In genomic region chr7:128351296-128352123, GRCh38 we compare ENCODE assay signal across 11 cellular contexts. TPM values are rescaled to one million over a fixed set of nuclear protein-coding genes. Genes with fewer than 3 reads are reported as not detected.
DNase-seq lines count a peak whose midpoint lies in the region; ATAC-seq and TF ChIP-seq lines count a peak whose summit lies in the region.
"Had no signal": no experiment of that assay in that cellular context is flagged by ENCODE, and none has a peak within 500 bp of the region (broad histone marks: within the 10 kb centered on the region; RNA-seq: fewer than 3 reads in every experiment).

No MANE protein-coding gene starts in this region.

- H3K9me3 ChIP-seq in BE2C, result no peaks in the 10 kb centered on the region

- H3K27ac Mint-ChIP-seq in natural killer cell treated with Interleukin-12 subunit alpha and Interleukin-12 subunit beta and Interleukin-15 and Interleukin-18, amount 100 ng/mL, for 72 hours, result no peak overlapping the region
- H3K27ac Mint-ChIP-seq: activated naive CD8-positive, alpha-beta T cell had no signal

- H3K36me3 Mint-ChIP-seq in natural killer cell treated with Interleukin-12 subunit alpha and Interleukin-12 subunit beta and Interleukin-15 and Interleukin-18, amount 100 ng/mL, for 72 hours, result no peaks in the 10 kb centered on the region
- H3K36me3 Mint-ChIP-seq: activated naive CD8-positive, alpha-beta T cell had no signal

- peak; percentile 34 to 49 for ATAC-seq in natural killer cell treated with Interleukin-12 subunit alpha and Interleukin-12 subunit beta and Interleukin-15 and Interleukin-18, amount 100 ng/mL, for 72 hours
- ATAC-seq in HG03457 (IDR thresholded peaks at IDR 0.05; ENCODE audit: unreplicated experiment), result no peak

- H3K27me3 Mint-ChIP-seq in natural killer cell treated with Interleukin-12 subunit alpha and Interleukin-12 subunit beta and Interleukin-15 and Interleukin-18, amount 100 ng/mL, for 72 hours, result peaks cover 29 to 31% of the 10 kb centered on the region in 2 donors

- H3K27me3 ChIP-seq in BE2C, result no peaks in the 10 kb centered on the region
- H3K27me3 ChIP-seq in H7 (ENCODE audit: control insufficient read depth, insufficient read depth, low read length), result peaks cover 68% of the 10 kb centered on the region

- no peak overlapping the region for H3K4me3 Mint-ChIP-seq in natural killer cell treated with Interleukin-12 subunit alpha and Interleukin-12 subunit beta and Interleukin-15 and Interleukin-18, amount 100 ng/mL, for 72 hours
- H3K4me3 Mint-ChIP-seq: activated naive CD8-positive, alpha-beta T cell had no signal

- H3K4me3 ChIP-seq in BE2C (ENCODE audit: low read depth, low read length) (no peak overlapping the region), H7 (ENCODE audit: insufficient read depth, low read depth, low read length) (peak overlapping the region; percentile 12)

- peaks cover 69% of the 10 kb centered on the region for H3K4me1 ChIP-seq in BE2C

- H3K36me3 ChIP-seq in BE2C (peaks cover 51% of the 10 kb centered on the region), H7 (replicated peaks; ENCODE audit: control insufficient read depth, insufficient read depth, low read length) (no peaks in the 10 kb centered on the region)

- DNase-seq in BE2C (peak; percentile 64), H7 (peak; percentile 69), ecto neural progenitor cell (ENCODE audit: low spot score) (peak; percentile 52), SK-N-DZ (ENCODE audit: low spot score) (no peak), NCI-H2029 (lab: John Stamatoyannopoulos, UW) (no peak), mesenteric fat pad (ENCODE audit: low spot score) (no peak)
- DNase-seq in natural killer cell treated with Interleukin-12 subunit alpha and Interleukin-12 subunit beta and Interleukin-15 and Interleukin-18, amount 100 ng/mL, for 72 hours (ENCODE audit: low spot score), result no peak
- DNase-seq: DMS79, NCI-H446 had no signal

- TF ChIP-seq CTCF in BE2C (IDR thresholded peaks at IDR 0.05; ENCODE audit: low read depth, low read length), result no peak

- H3K9me3 Mint-ChIP-seq in natural killer cell treated with Interleukin-12 subunit alpha and Interleukin-12 subunit beta and Interleukin-15 and Interleukin-18, amount 100 ng/mL, for 72 hours, result no peaks in the 10 kb centered on the region

- peaks cover 6 to 9% of the 10 kb centered on the region in 2 donors for H3K4me1 Mint-ChIP-seq in natural killer cell treated with Interleukin-12 subunit alpha and Interleukin-12 subunit beta and Interleukin-15 and Interleukin-18, amount 100 ng/mL, for 72 hours (ENCODE audit: low read depth in 2 of 2)

RNA-seq across cellular contexts. Expression of gene RBM28, which starts 7.8 kb away (rescaled TPM):
- 43.9 TPM for polyA plus RNA-seq in BE2C (2012; ENCODE audit: insufficient read depth, insufficient read length, low read depth)
- total RNA-seq in H7 (2014; rRNA removed; shearing (Covaris generic)), result 24.2 and 29.4 TPM in 2 replicates
- 10 to 100 TPM; 46.4 to 77.1 TPM for total RNA-seq in natural killer cell treated with Interleukin-12 subunit alpha and Interleukin-12 subunit beta and Interleukin-15 and Interleukin-18, amount 100 ng/mL, for 72 hours
- polyA plus RNA-seq in SK-N-DZ (2014; cell fraction: cytosol; rRNA removed), result 36.3 and 37.5 TPM in 2 replicates
- polyA plus RNA-seq in SK-N-DZ (2014; cell fraction: nucleus; rRNA removed), result 86.9 and 180 TPM in 2 replicates
- total RNA-seq in mesenteric fat pad, result 60.4 TPM

RNA-seq across cellular contexts. Expression of gene PRRT4, which starts 10.0 kb away (rescaled TPM):
- polyA plus RNA-seq in BE2C (2012; ENCODE audit: insufficient read depth, insufficient read length, low read depth), result 252 TPM
- 0.14 and 0.67 TPM in 2 replicates for total RNA-seq in H7 (2014; rRNA removed; shearing (Covaris generic))
- not detected for total RNA-seq in natural killer cell treated with Interleukin-12 subunit alpha and Interleukin-12 subunit beta and Interleukin-15 and Interleukin-18, amount 100 ng/mL, for 72 hours
- 15.5 and 17.8 TPM in 2 replicates for polyA plus RNA-seq in SK-N-DZ (2014; cell fraction: cytosol; rRNA removed)
- polyA plus RNA-seq in SK-N-DZ (2014; cell fraction: nucleus; rRNA removed), result 29.0 and 40.4 TPM in 2 replicates
- total RNA-seq in mesenteric fat pad, result 17.4 TPM

RNA-seq across cellular contexts. Expression of gene IMPDH1, which starts 58.3 kb away (rescaled TPM):
- 265 TPM for polyA plus RNA-seq in BE2C (2012; ENCODE audit: insufficient read depth, insufficient read length, low read depth)
- total RNA-seq in H7 (2014; rRNA removed; shearing (Covaris generic)), result 27.2 and 45.7 TPM in 2 replicates
- total RNA-seq in natural killer cell treated with Interleukin-12 subunit alpha and Interleukin-12 subunit beta and Interleukin-15 and Interleukin-18, amount 100 ng/mL, for 72 hours, result 10 to 100 TPM; 15.8 to 34.5 TPM
- polyA plus RNA-seq in SK-N-DZ (2014; cell fraction: cytosol; rRNA removed), result 39.6 and 46.1 TPM in 2 replicates
- polyA plus RNA-seq in SK-N-DZ (2014; cell fraction: nucleus; rRNA removed), result 107 and 111 TPM in 2 replicates
- total RNA-seq in mesenteric fat pad, result 146 TPM

Comparison
In these comparisons a context has a peak if more than half of its experiments do, and no peak if none do; other contexts are left out.
1. DNase-seq: peak in BE2C (single experiment), H7 (single experiment) and ecto neural progenitor cell (single experiment); none in natural killer cell treated with Interleukin-12 subunit alpha and Interleukin-12 subunit beta and Interleukin-15 and Interleukin-18, amount 100 ng/mL, for 72 hours (single experiment), SK-N-DZ (single experiment), NCI-H2029 (single experiment) and mesenteric fat pad (single experiment).
2. RNA of gene PRRT4, which starts 10.0 kb away (total RNA-seq): 17.4 TPM in mesenteric fat pad (single experiment); not detected in natural killer cell treated with Interleukin-12 subunit alpha and Interleukin-12 subunit beta and Interleukin-15 and Interleukin-18, amount 100 ng/mL, for 72 hours and 0.14 to 0.67 TPM in H7; every median in the first group is over 10 times any median in the second.